24 cellular contexts compared by ENCODE assay signal in the genomic region with DNA sequence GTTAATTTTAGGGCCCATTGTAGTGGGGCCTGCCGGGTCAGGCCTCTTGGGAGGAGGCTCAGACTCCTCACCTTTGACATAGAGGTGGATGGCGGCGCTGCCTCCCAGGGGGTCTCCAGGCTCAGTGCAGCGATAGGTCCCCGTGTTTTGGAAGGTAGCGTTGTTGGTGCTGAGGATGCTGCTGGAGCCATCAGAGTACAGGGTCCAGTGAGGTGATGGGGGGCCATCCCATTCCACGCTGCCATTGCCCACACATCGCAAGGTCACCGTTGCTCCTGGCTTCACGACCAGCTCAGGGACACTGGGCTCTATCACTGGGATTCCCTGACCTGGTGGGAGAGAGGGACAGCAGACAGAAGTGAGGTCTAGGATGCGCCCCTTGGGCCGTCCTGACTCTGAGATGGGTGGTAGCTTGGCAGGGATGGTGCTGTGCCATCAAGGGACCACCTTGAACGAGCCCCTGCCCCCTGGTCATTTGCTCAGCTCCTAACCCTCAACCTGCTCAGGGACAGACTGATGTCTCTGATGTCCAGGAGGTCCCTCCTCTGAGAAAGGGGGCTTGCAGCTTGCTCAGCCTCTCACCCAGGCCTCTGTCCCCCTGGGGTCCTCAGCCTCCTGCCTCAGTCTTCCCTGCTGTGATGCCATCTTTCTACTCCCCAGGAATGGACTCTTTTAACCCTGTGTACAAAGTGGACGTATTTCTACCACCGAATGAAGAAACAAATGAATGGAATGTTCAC. TPM values are rescaled to one million over a fixed set of nuclear protein-coding genes. Genes with fewer than 3 reads are reported as not detected.
DNase-seq lines count a peak whose midpoint lies in the region; ATAC-seq, FAIRE-seq and TF ChIP-seq lines count a peak whose summit lies in the region.
"Had no signal": no experiment of that assay in that cellular context is flagged by ENCODE, and none has a peak within 500 bp of the region (broad histone marks: within the 10 kb centered on the region; RNA-seq: fewer than 3 reads in every experiment).

No MANE protein-coding gene starts in this region.

- no peak overlapping the region for H3K4me3 Mint-ChIP-seq in activated naive CD8-positive, alpha-beta T cell treated with anti-CD3 and anti-CD28 coated beads for 36 hours
- no peak overlapping the region for H3K4me3 Mint-ChIP-seq in activated naive CD8-positive, alpha-beta T cell treated with anti-CD3 and anti-CD28 coated beads, Interleukin-2, amount 50 U/mL, for 24 hours
- H3K4me3 Mint-ChIP-seq in naive B cell = peak overlapping the region in 5 of 8 donors; percentile 7 to 83 (median 67)
- H3K4me3 Mint-ChIP-seq: effector memory CD8-positive, alpha-beta T cell had no signal

- ATAC-seq in activated naive CD8-positive, alpha-beta T cell treated with anti-CD3 and anti-CD28 coated beads, Interleukin-2, amount 50 U/mL, for 24 hours = no peak
- no peak for ATAC-seq in naive B cell (ENCODE audit: low read depth in 2 of 2)
- no peak for ATAC-seq in GM21526 (IDR thresholded peaks at IDR 0.05; ENCODE audit: low FRiP score, unreplicated experiment)
- ATAC-seq in HG03439 (IDR thresholded peaks at IDR 0.05; ENCODE audit: unreplicated experiment) = no peak
- ATAC-seq: gastrocnemius medialis, K562 had no signal

- no peak overlapping the region for H3K4me3 ChIP-seq in bronchial epithelial cell (ENCODE audit: low read depth, low read length)
- H3K4me3 ChIP-seq: esophagus squamous epithelium, gastrocnemius medialis, K562, MG63, sigmoid colon, uterus had no signal

- peak overlapping the region; percentile 62 for H3K27ac Mint-ChIP-seq in activated naive CD8-positive, alpha-beta T cell treated with anti-CD3 and anti-CD28 coated beads for 36 hours
- H3K27ac Mint-ChIP-seq in activated naive CD8-positive, alpha-beta T cell treated with anti-CD3 and anti-CD28 coated beads, Interleukin-2, amount 50 U/mL, for 24 hours = no peak overlapping the region
- H3K27ac Mint-ChIP-seq in naive B cell = peak overlapping the region in 2 of 6 donors; percentile 78 to 87
- H3K27ac Mint-ChIP-seq: effector memory CD8-positive, alpha-beta T cell had no signal

- no peak for TF ChIP-seq CTCF in bronchial epithelial cell (IDR thresholded peaks at IDR 0.05; ENCODE audit: insufficient read depth, low read length, severe bottlenecking)

- peaks cover 22% of the 10 kb centered on the region for H3K27me3 Mint-ChIP-seq in activated naive CD8-positive, alpha-beta T cell treated with anti-CD3 and anti-CD28 coated beads for 36 hours
- H3K27me3 Mint-ChIP-seq in activated naive CD8-positive, alpha-beta T cell treated with anti-CD3 and anti-CD28 coated beads, Interleukin-2, amount 50 U/mL, for 24 hours = peaks cover 20% of the 10 kb centered on the region
- H3K27me3 Mint-ChIP-seq in naive B cell = peaks cover 0 to 14% (median 0%) of the 10 kb centered on the region in 3 donors

- no peak for DNase-seq in activated naive CD8-positive, alpha-beta T cell treated with anti-CD3 and anti-CD28 coated beads for 36 hours
- DNase-seq in activated naive CD8-positive, alpha-beta T cell treated with anti-CD3 and anti-CD28 coated beads, Interleukin-2, amount 50 U/mL, for 24 hours = no peak
- DNase-seq in bronchial epithelial cell (ENCODE audit: low read depth) (no peak), naive B cell (no peak), ureter (ENCODE audit: low spot score) (peak; percentile 32), COLO829 (ENCODE audit: low spot score) (no peak)
- DNase-seq: activated CD4-positive, alpha-beta T cell treated with anti-CD3 and anti-CD28 coated beads for 4 hours; effector memory CD8-positive, alpha-beta T cell; esophagus squamous epithelium; MG63; NCI-H1417 treated with DMSO at 0.1 percent for 48 hours; NCI-H2081 treated with DMSO at 0.1 percent for 48 hours; NCI-H774; sigmoid colon had no signal

- no peaks in the 10 kb centered on the region for H3K9me3 Mint-ChIP-seq in activated naive CD8-positive, alpha-beta T cell treated with anti-CD3 and anti-CD28 coated beads for 36 hours
- H3K9me3 Mint-ChIP-seq in activated naive CD8-positive, alpha-beta T cell treated with anti-CD3 and anti-CD28 coated beads, Interleukin-2, amount 50 U/mL, for 24 hours = no peaks in the 10 kb centered on the region
- H3K9me3 Mint-ChIP-seq in naive B cell = peaks cover 0 to 2% (median 0%) of the 10 kb centered on the region in 7 donors
- H3K9me3 Mint-ChIP-seq: effector memory CD8-positive, alpha-beta T cell had no signal

- peaks cover 4% of the 10 kb centered on the region for H3K4me1 Mint-ChIP-seq in activated naive CD8-positive, alpha-beta T cell treated with anti-CD3 and anti-CD28 coated beads for 36 hours
- peaks cover 15% of the 10 kb centered on the region for H3K4me1 Mint-ChIP-seq in activated naive CD8-positive, alpha-beta T cell treated with anti-CD3 and anti-CD28 coated beads, Interleukin-2, amount 50 U/mL, for 24 hours
- peaks cover 27 to 47% (median 32%) of the 10 kb centered on the region in 3 donors for H3K4me1 Mint-ChIP-seq in naive B cell

- FAIRE-seq in bronchial epithelial cell (lab: Jason Lieb, UNC) = peak; percentile 28
- FAIRE-seq: D721Med, islet of Langerhans, K562 had no signal

- H3K27me3 ChIP-seq in bronchial epithelial cell (ENCODE audit: control insufficient read depth, insufficient read depth, low read length) = peaks cover 4% of the 10 kb centered on the region
- H3K27me3 ChIP-seq: gastrocnemius medialis, sigmoid colon, uterus had no signal

- no peaks in the 10 kb centered on the region for H3K36me3 ChIP-seq in bronchial epithelial cell (ENCODE audit: control insufficient read depth, insufficient read depth, low read length)
- H3K36me3 ChIP-seq: esophagus squamous epithelium, gastrocnemius medialis, MG63, sigmoid colon, uterus had no signal

- no peaks in the 10 kb centered on the region for H3K36me3 Mint-ChIP-seq in activated naive CD8-positive, alpha-beta T cell treated with anti-CD3 and anti-CD28 coated beads for 36 hours
- H3K36me3 Mint-ChIP-seq in activated naive CD8-positive, alpha-beta T cell treated with anti-CD3 and anti-CD28 coated beads, Interleukin-2, amount 50 U/mL, for 24 hours (ENCODE audit: low read depth) = no peaks in the 10 kb centered on the region
- H3K36me3 Mint-ChIP-seq in naive B cell = no peaks in the 10 kb centered on the region

RNA-seq across cellular contexts. Expression of a gene that starts 5.5 kb away (rescaled TPM):
- not detected for total RNA-seq in activated naive CD8-positive, alpha-beta T cell treated with anti-CD3 and anti-CD28 coated beads for 36 hours
- total RNA-seq in bronchial epithelial cell = not detected in 2 replicates
- 1 to 10 TPM in 2 of 6 donors, under 1 TPM in 4; 0.20 to 1.5 (median 0.96) TPM for polyA plus RNA-seq in naive B cell (ENCODE audit: low read depth in 6 of 6)
- total RNA-seq in ureter = 16.9 TPM
- total RNA-seq: A673; T-helper 2 cell treated with Interferon-gamma antibody and Interleukin-4, amounts not matched to agents 100 ng/mL and 5 ng/mL, for 36 hours had no signal
- polyA plus RNA-seq: neural cell had no signal

Comparison
In these comparisons a context has a peak if more than half of its experiments do, and no peak if none do; other contexts are left out.
1. H3K4me3 Mint-ChIP-seq: peak in naive B cell (5 of 8); none in activated naive CD8-positive, alpha-beta T cell treated with anti-CD3 and anti-CD28 coated beads for 36 hours (single experiment) and activated naive CD8-positive, alpha-beta T cell treated with anti-CD3 and anti-CD28 coated beads, Interleukin-2, amount 50 U/mL, for 24 hours (single experiment).
2. RNA of a gene that starts 5.5 kb away (total RNA-seq): 16.9 TPM in ureter (single experiment); not detected in activated naive CD8-positive, alpha-beta T cell treated with anti-CD3 and anti-CD28 coated beads for 36 hours and not detected in bronchial epithelial cell; every median in the first group is over 10 times any median in the second.